In genomic region chr2:165470351-165470750, GRCh38 we compare ENCODE assay signal across 12 cellular contexts. TPM values are rescaled to one million over a fixed set of nuclear protein-coding genes. Genes with fewer than 3 reads are reported as not detected.
DNase-seq lines count a peak whose midpoint lies in the region; ATAC-seq, FAIRE-seq and TF ChIP-seq lines count a peak whose summit lies in the region.
"Had no signal": no experiment of that assay in that cellular context is flagged by ENCODE, and none has a peak within 500 bp of the region (broad histone marks: within the 10 kb centered on the region; RNA-seq: fewer than 3 reads in every experiment).

No MANE protein-coding gene starts in this region.

- H3K9me3 Mint-ChIP-seq in Calu3 (ENCODE audit: low read depth, unreplicated experiment) = no peaks in the 10 kb centered on the region
- no peaks in the 10 kb centered on the region for H3K9me3 Mint-ChIP-seq in T-helper 2 cell treated with Interferon-gamma antibody and Interleukin-4, amounts not matched to agents 5 μg/mL and 100 μg/mL, for 36 hours
- H3K9me3 Mint-ChIP-seq: activated CD4-positive, alpha-beta memory T cell treated with anti-CD3 and anti-CD28 coated beads for 36 hours; activated naive CD8-positive, alpha-beta T cell treated with anti-CD3 and anti-CD28 coated beads for 36 hours had no signal

- intact Hi-C loops in Calu3 (cut with micrococcal nuclease; ENCODE audit: unreplicated experiment) (no loop called here), pancreas (cut with DNase I) (no loop called here)

- no peaks in the 10 kb centered on the region for H3K27me3 Mint-ChIP-seq in Calu3 (ENCODE audit: unreplicated experiment)
- H3K27me3 Mint-ChIP-seq in T-helper 2 cell treated with Interferon-gamma antibody and Interleukin-4, amounts not matched to agents 5 μg/mL and 100 μg/mL, for 36 hours (ENCODE audit: low read depth) = no peaks in the 10 kb centered on the region

- peaks cover 0 to 13% (median 0%) of the 10 kb centered on the region in 3 donors for H3K4me1 ChIP-seq in pancreas

- H3K36me3 Mint-ChIP-seq in Calu3 (ENCODE audit: insufficient read depth, unreplicated experiment) = peaks cover 6% of the 10 kb centered on the region
- H3K36me3 Mint-ChIP-seq in T-helper 2 cell treated with Interferon-gamma antibody and Interleukin-4, amounts not matched to agents 5 μg/mL and 100 μg/mL, for 36 hours (ENCODE audit: low read depth) = no peaks in the 10 kb centered on the region
- H3K36me3 Mint-ChIP-seq: activated CD4-positive, alpha-beta memory T cell treated with anti-CD3 and anti-CD28 coated beads for 36 hours; activated naive CD8-positive, alpha-beta T cell treated with anti-CD3 and anti-CD28 coated beads for 36 hours had no signal

- TF ChIP-seq CTCF in Calu3 (IDR thresholded peaks at IDR 0.05; ENCODE audit: unreplicated experiment) (no peak), VCaP (conservative IDR thresholded peaks at IDR 0.05) (no peak), fibroblast of villous mesenchyme (IDR thresholded peaks at IDR 0.05; ENCODE audit: insufficient read depth, low read depth, low read length) (no peak), pancreas (IDR thresholded peaks at IDR 0.05) (no peak)

- H3K27ac ChIP-seq in VCaP (peak overlapping the region; percentile 88), pancreas (no peak overlapping the region)

- peak overlapping the region; percentile 66 for H3K4me3 Mint-ChIP-seq in Calu3 (ENCODE audit: low read depth, unreplicated experiment)
- H3K4me3 Mint-ChIP-seq in T-helper 2 cell treated with Interferon-gamma antibody and Interleukin-4, amounts not matched to agents 5 μg/mL and 100 μg/mL, for 36 hours = no peak overlapping the region
- H3K4me3 Mint-ChIP-seq: activated CD4-positive, alpha-beta memory T cell treated with anti-CD3 and anti-CD28 coated beads for 36 hours; activated naive CD8-positive, alpha-beta T cell treated with anti-CD3 and anti-CD28 coated beads for 36 hours had no signal

- CTCF ChIA-PET in Calu3 (lab: Charles Lee) = no interaction called here

- H3K9me3 ChIP-seq in pancreas = no peaks in the 10 kb centered on the region

- FAIRE-seq in pancreas (lab: Jason Lieb, UNC) = no peak
- FAIRE-seq: GM12892 had no signal

- H3K36me3 ChIP-seq in pancreas = no peaks in the 10 kb centered on the region

- ATAC-seq in pancreas = no peak
- no peak for ATAC-seq in HG03442 (IDR thresholded peaks at IDR 0.05; ENCODE audit: unreplicated experiment)

- H3K27ac Mint-ChIP-seq in Calu3 (ENCODE audit: unreplicated experiment) = no peak overlapping the region
- H3K27ac Mint-ChIP-seq in T-helper 2 cell treated with Interferon-gamma antibody and Interleukin-4, amounts not matched to agents 5 μg/mL and 100 μg/mL, for 36 hours = no peak overlapping the region
- H3K27ac Mint-ChIP-seq: activated CD4-positive, alpha-beta memory T cell treated with anti-CD3 and anti-CD28 coated beads for 36 hours; activated naive CD8-positive, alpha-beta T cell treated with anti-CD3 and anti-CD28 coated beads for 36 hours had no signal

- no TSS peak for BruUV-seq in Calu3 (replicated peaks; lab: Mats Ljungman, UMichigan)

- no peak for DNase-seq in Calu3
- DNase-seq in fibroblast of villous mesenchyme (ENCODE audit: low read depth) = no peak
- no peak for DNase-seq in pancreas
- DNase-seq in activated gamma-delta T cell (lab: John Stamatoyannopoulos, UW) = no peak
- no peak for DNase-seq in activated naive CD4-positive, alpha-beta T cell treated with anti-CD3 and anti-CD28 coated beads, Interleukin-2, amount 50 U/mL, for 16 hours
- no peak for DNase-seq in T-helper 2 cell treated with Interferon-gamma antibody and Interleukin-4, amounts not matched to agents 5 μg/mL and 100 μg/mL, for 36 hours (ENCODE audit: low spot score)
- DNase-seq: activated CD4-positive, alpha-beta memory T cell treated with anti-CD3 and anti-CD28 coated beads for 36 hours; activated naive CD8-positive, alpha-beta T cell treated with anti-CD3 and anti-CD28 coated beads for 36 hours; NCI-H345 had no signal

- no peaks in the 10 kb centered on the region for H3K4me1 Mint-ChIP-seq in Calu3 (ENCODE audit: low read depth, unreplicated experiment)
- H3K4me1 Mint-ChIP-seq in T-helper 2 cell treated with Interferon-gamma antibody and Interleukin-4, amounts not matched to agents 5 μg/mL and 100 μg/mL, for 36 hours (ENCODE audit: low read depth) = no peaks in the 10 kb centered on the region
- H3K4me1 Mint-ChIP-seq: activated naive CD8-positive, alpha-beta T cell treated with anti-CD3 and anti-CD28 coated beads for 36 hours had no signal

- no peaks in the 10 kb centered on the region for H3K27me3 ChIP-seq in pancreas

- peak overlapping the region; percentile 52 for H3K4me3 ChIP-seq in fibroblast of villous mesenchyme (ENCODE audit: low read depth, low read length)
- peak overlapping the region; percentile 5 to 50 (median 36) for H3K4me3 ChIP-seq in pancreas

RNA-seq across cellular contexts. Expression of gene CSRNP3, which starts 0.9 kb away (rescaled TPM):
- total RNA-seq in Calu3 (2022) (0.86 and 1.8 TPM in 2 replicates), fibroblast of villous mesenchyme (2.6 and 2.9 TPM in 2 replicates), pancreas (1 to 10 TPM; 1.6 to 4.8 (median 3.9) TPM)
- polyA plus RNA-seq in pancreas = 1 to 10 TPM in 1 of 2 donors, under 1 TPM in 1; 0.91 to 2.7 TPM
- total RNA-seq: activated CD4-positive, alpha-beta memory T cell treated with anti-CD3 and anti-CD28 coated beads for 36 hours; activated naive CD8-positive, alpha-beta T cell treated with anti-CD3 and anti-CD28 coated beads for 36 hours had no signal
